ENCODE assay signal across 8 cellular contexts in genomic region chr16:88784074-88784855, GRCh38. TPM values are rescaled to one million over a fixed set of nuclear protein-coding genes. Genes with fewer than 3 reads are reported as not detected.
DNase-seq lines count a peak whose midpoint lies in the region; ATAC-seq, FAIRE-seq and TF ChIP-seq lines count a peak whose summit lies in the region.

No MANE protein-coding gene starts in this region.

- H3K4me2 ChIP-seq in GM12878 (ENCODE audit: control insufficient read depth, insufficient read depth), result peak overlapping the region; percentile 99

- CTCF ChIA-PET in RWPE1 (lab: Yijun Ruan, JAX), result interaction anchor here (0.6 to 7.5 kb wide), 13 partner anchors 10 to 504 kb away, joined by 3 to 55 read pairs (median 3); no protein-coding TSS in a partner anchor
- CTCF ChIA-PET in GM12878 (lab: Yijun Ruan, JAX), result interaction anchor here (0.7 to 2.5 kb wide), 7 partner anchors 12 to 1027 kb away, joined by 3 to 24 read pairs (median 3); partner anchors contain the start of gene APRT

- peak; percentile 75 for DNase-seq in CD1c-positive myeloid dendritic cell (ENCODE audit: extremely low spot score)
- DNase-seq in H54 (ENCODE audit: insufficient read length, low spot score), result no peak
- DNase-seq in RWPE1 (ENCODE audit: low spot score), result peak; percentile 59
- no peak for DNase-seq in GM12878 (ENCODE audit: low read depth, low spot score)

- no peaks in the 10 kb centered on the region for H3K9me3 ChIP-seq in GM12878 (replicated peaks; ENCODE audit: control insufficient read depth, insufficient read depth, low read length)
- no peaks in the 10 kb centered on the region for H3K9me3 ChIP-seq in iPS-18c (ENCODE audit: control insufficient read depth, insufficient read depth, low read length)
- no peaks in the 10 kb centered on the region for H3K9me3 ChIP-seq in skeletal muscle tissue (ENCODE audit: control insufficient read depth in 3 of 3, low read length in 3 of 3)

- no peaks in the 10 kb centered on the region for H3K27me3 ChIP-seq in GM12878 (replicated peaks in 1 of 2; ENCODE audit: control insufficient read depth in 2 of 2, insufficient read depth in 2 of 2, low read length in 1 of 2)
- H3K27me3 ChIP-seq in skeletal muscle tissue (ENCODE audit: control insufficient read depth in 3 of 3, insufficient read depth in 3 of 3, low read length in 3 of 3), result peaks cover under 1 to 24% (median 7%) of the 10 kb centered on the region in 3 donors

- peaks cover 28% of the 10 kb centered on the region for H3K4me1 ChIP-seq in GM12878 (ENCODE audit: control insufficient read depth, insufficient read depth, low read length)
- H3K4me1 ChIP-seq in skeletal muscle tissue (ENCODE audit: control insufficient read depth in 3 of 3, insufficient read depth in 3 of 3, low read length in 3 of 3), result peaks cover 19 to 43% (median 23%) of the 10 kb centered on the region in 3 donors

- TF ChIP-seq RAD21 in GM12878 (IDR thresholded peaks at IDR 0.05; ENCODE audit: insufficient read depth, low read depth, low read length), result peak; percentile 42

- RAD21 ChIA-PET in GM12878 (lab: Charles Lee; ENCODE audit: unreplicated experiment), result interaction anchor here (0.5 to 6.7 kb wide), 12 partner anchors 8 to 433 kb away, joined by 3 to 50 read pairs (median 4); partner anchors contain the start of genes APRT and ZNF778

- H4K20me1 ChIP-seq in GM12878 (ENCODE audit: control insufficient read depth, insufficient read depth), result no peaks in the 10 kb centered on the region; the same call in 1 of the 2 replicates

- TF ChIP-seq POLR2A in H54 (IDR thresholded peaks at IDR 0.05; ENCODE audit: low read depth, low read length), result peak; percentile 43
- TF ChIP-seq POLR2A in GM12878 (IDR thresholded peaks at IDR 0.05; ENCODE audit: low read depth, low read length), result no peak

- TF ChIP-seq CTCF in RWPE1 (conservative IDR thresholded peaks at IDR 0.05; ENCODE audit: low read depth) (peak; percentile 36), GM12878 (IDR thresholded peaks at IDR 0.05 in 2 of 3, conservative IDR thresholded peaks at IDR 0.05 in 1 of 3; ENCODE audit: control insufficient read depth in 2 of 3, extremely low read depth in 1 of 3, insufficient read depth in 1 of 3, low read depth in 3 of 3, low read length in 3 of 3) (peak; percentile 45 to 64 (median 49))

- SMC1A ChIA-PET in GM12878 (lab: Charles Lee; ENCODE audit: uncharacterized antibody, unreplicated experiment), result interaction anchor here (1.0 to 2.1 kb wide), 8 partner anchors 13 to 421 kb away, joined by 3 to 7 read pairs (median 4); no protein-coding TSS in a partner anchor

- H3K27ac ChIP-seq in RWPE1 (peak overlapping the region; percentile 96), GM12878 (ENCODE audit: control insufficient read depth, insufficient read depth) (peak overlapping the region; percentile 75), skeletal muscle tissue (ENCODE audit: low read depth, low read length) (peak overlapping the region; percentile 60)

- TF ChIP-seq EP300 in GM12878 (IDR thresholded peaks at IDR 0.05; ENCODE audit: borderline replicate concordance in 1 of 2, control insufficient read depth in 1 of 2, low read depth in 2 of 2, low read length in 2 of 2), result no peak

- ATAC-seq in GM12878, result peak; percentile 57
- no peak for ATAC-seq in GM21528 (IDR thresholded peaks at IDR 0.05; ENCODE audit: low FRiP score, unreplicated experiment)
- no peak for ATAC-seq in GM19328 (IDR thresholded peaks at IDR 0.05; ENCODE audit: unreplicated experiment)

- no peak for FAIRE-seq in H54 (lab: Jason Lieb, UNC)
- no peak for FAIRE-seq in GM12878 (lab: Jason Lieb, UNC)

- intact Hi-C loops in GM12878 (cut with micrococcal nuclease; ENCODE audit: unreplicated experiment), result loop anchor here (2.0 kb wide), 2 partner anchors 39 to 47 kb away; no protein-coding TSS in a partner anchor

- under 1% methylated on average over 64 of the region's 74 CpGs for WGBS in GM12878 (ENCODE audit: insufficient coverage, insufficient replicate concordance, low lambda C conversion rate, missing lambda C conversion rate)

- H3K4me3 ChIP-seq in GM12878 (peak overlapping the region; percentile 80), iPS-18c (ENCODE audit: insufficient read depth, low read depth, low read length) (peak overlapping the region; percentile 47), skeletal muscle tissue (ENCODE audit: low read length in 3 of 3) (peak overlapping the region in 2 of 3 donors; percentile 52 to 61)

- POLR2A ChIA-PET in RWPE1 (lab: Yijun Ruan, JAX; ENCODE audit: low non-redundant PET) (no interaction called here), GM12878 (lab: Charles Lee) (interaction anchor here (0.9 to 4.0 kb wide), 5 partner anchors 10 to 194 kb away, joined by 3 to 30 read pairs (median 3); partner anchors contain the start of gene APRT)

- in situ Hi-C loops in GM12878 (cut with MboI), result loop anchor here (10.0 kb wide), 1 partner anchor 329 kb away; the partner anchor contains the start of gene ZFPM1

- H2AFZ ChIP-seq in GM12878 (ENCODE audit: control insufficient read depth, low read depth, low read length), result peak overlapping the region; percentile 14

- peak overlapping the region; percentile 90 for H3K9ac ChIP-seq in GM12878 (ENCODE audit: control insufficient read depth, insufficient read depth, low read length)
- H3K9ac ChIP-seq in skeletal muscle tissue (ENCODE audit: low read depth in 1 of 3, low read length in 3 of 3), result peak overlapping the region; percentile 20 to 53 (median 50)

- H3K36me3 ChIP-seq in GM12878 (ENCODE audit: control insufficient read depth in 2 of 2, insufficient read depth in 2 of 2, low read length in 1 of 2), result no peaks in the 10 kb centered on the region
- H3K36me3 ChIP-seq in skeletal muscle tissue (ENCODE audit: control insufficient read depth in 3 of 3, insufficient read depth in 3 of 3, low read length in 3 of 3), result no peaks in the 10 kb centered on the region

- peaks cover 61% of the 10 kb centered on the region for H3K79me2 ChIP-seq in GM12878 (ENCODE audit: control insufficient read depth, insufficient read depth, low read length)

- no TSS peak for BruUV-seq in GM12878 (replicated peaks; lab: Mats Ljungman, UMichigan)

TF ChIP-seq in GM12878, 131 proteins besides CTCF, POLR2A, EP300 and RAD21 (continues in another document):
- no peak for TF ChIP-seq BACH1 (IDR thresholded peaks at IDR 0.05; ENCODE audit: borderline replicate concordance)

RNA-seq across cellular contexts. Expression of gene PIEZO1, which starts 0.8 kb away (rescaled TPM):
- total RNA-seq in GM12878 (2013; cell fraction: nucleolus; rRNA removed), result 218 and 234 TPM in 2 replicates
- total RNA-seq in GM12878 (2014; rRNA removed) (96.3 and 106 TPM in 2 replicates), GM12878 (2014; rRNA removed; fragmentation: Illumina TruSeq; extraction: Trizol) (21.8 and 30.6 TPM in 2 replicates), GM12878 (2021) (146 and 169 TPM in 2 replicates), skeletal muscle tissue (45.9 TPM)
- polyA plus RNA-seq in GM12878 (2011; ENCODE audit: low read depth), result 55.6 TPM
- polyA plus RNA-seq in GM12878 (2011; rRNA removed) (15.2 and 28.0 TPM in 2 replicates), GM12878 (2014; fragmentation: Illumina TruSeq; extraction: Trizol) (17.0 and 39.9 TPM in 2 replicates), GM12878 (2014; fragmentation: Nextera tagmentation; extraction: Ambion mirVana) (1 to 10 TPM; 1.3 to 7.2 TPM), GM12878 (2014; rRNA removed) (116 and 167 TPM in 2 replicates), GM12878 (2016; fragmentation: Nextera tagmentation; extraction: Ambion mirVana) (10 to 100 TPM; 31.1 to 35.6 TPM)
- polyA plus RNA-seq in GM12878 (2011; cell fraction: cytosol; rRNA removed), result 47.6 and 77.5 TPM in 2 replicates
- polyA plus RNA-seq in GM12878 (2011; cell fraction: nucleus; rRNA removed), result 493 and 679 TPM in 2 replicates
- polyA plus RNA-seq in GM12878 (2012), result 77.9 and 106 TPM in 2 replicates
- 39.4 and 60.9 TPM in 2 replicates for polyA minus RNA-seq in GM12878 (2011; rRNA and poly(A)+ RNA removed)
- polyA minus RNA-seq in GM12878 (2011; cell fraction: cytosol; rRNA and poly(A)+ RNA removed), result 27.0 and 30.1 TPM in 2 replicates
- 81.4 and 144 TPM in 2 replicates for polyA minus RNA-seq in GM12878 (2011; cell fraction: nucleus; rRNA and poly(A)+ RNA removed)

RNA-seq across cellular contexts. Expression of gene CDT1, which starts 19.3 kb away (rescaled TPM):
- total RNA-seq in GM12878 (2013; cell fraction: nucleolus; rRNA removed), result 10.9 and 14.9 TPM in 2 replicates
- 40.4 and 59.3 TPM in 2 replicates for total RNA-seq in GM12878 (2014; rRNA removed)
- total RNA-seq in GM12878 (2014; rRNA removed; fragmentation: Illumina TruSeq; extraction: Trizol), result 6.5 and 8.5 TPM in 2 replicates
- total RNA-seq in GM12878 (2021), result 87.6 and 90.0 TPM in 2 replicates
- 8.4 TPM for polyA plus RNA-seq in GM12878 (2011; ENCODE audit: low read depth)
- polyA plus RNA-seq in GM12878 (2011; rRNA removed), result 3.3 and 9.0 TPM in 2 replicates
- polyA plus RNA-seq in GM12878 (2011; cell fraction: cytosol; rRNA removed), result 24.4 and 33.2 TPM in 2 replicates
- 26.7 and 44.2 TPM in 2 replicates for polyA plus RNA-seq in GM12878 (2011; cell fraction: nucleus; rRNA removed)
- 39.9 and 49.2 TPM in 2 replicates for polyA plus RNA-seq in GM12878 (2012)
- polyA plus RNA-seq in GM12878 (2014; fragmentation: Illumina TruSeq; extraction: Trizol), result 1.3 and 4.3 TPM in 2 replicates
- 1 to 10 TPM in 1 of 2 experiments, under 1 TPM in 1; 0.50 to 1.9 TPM for polyA plus RNA-seq in GM12878 (2014; fragmentation: Nextera tagmentation; extraction: Ambion mirVana)
- 37.7 and 58.6 TPM in 2 replicates for polyA plus RNA-seq in GM12878 (2014; rRNA removed)
- 10 to 100 TPM in 1 of 2 experiments, 1 to 10 TPM in 1; 5.7 to 41.3 TPM for polyA plus RNA-seq in GM12878 (2016; fragmentation: Nextera tagmentation; extraction: Ambion mirVana)
- polyA minus RNA-seq in GM12878 (2011; rRNA and poly(A)+ RNA removed), result 8.9 and 34.4 TPM in 2 replicates
- 37.6 and 54.5 TPM in 2 replicates for polyA minus RNA-seq in GM12878 (2011; cell fraction: cytosol; rRNA and poly(A)+ RNA removed)
- 8.5 and 22.1 TPM in 2 replicates for polyA minus RNA-seq in GM12878 (2011; cell fraction: nucleus; rRNA and poly(A)+ RNA removed)
- 6.3 TPM for total RNA-seq in skeletal muscle tissue

RNA-seq across cellular contexts. Expression of gene APRT, which starts 27.5 kb away (rescaled TPM):
- total RNA-seq in GM12878 (2013; cell fraction: nucleolus; rRNA removed), result 39.3 and 42.6 TPM in 2 replicates
- total RNA-seq in GM12878 (2014; rRNA removed), result 308 and 348 TPM in 2 replicates
- 106 and 113 TPM in 2 replicates for total RNA-seq in GM12878 (2014; rRNA removed; fragmentation: Illumina TruSeq; extraction: Trizol)
- total RNA-seq in GM12878 (2021), result 219 and 234 TPM in 2 replicates
- polyA plus RNA-seq in GM12878 (2011; ENCODE audit: low read depth), result 71.1 TPM
- 39.6 and 95.7 TPM in 2 replicates for polyA plus RNA-seq in GM12878 (2011; rRNA removed)
- 75.8 and 141 TPM in 2 replicates for polyA plus RNA-seq in GM12878 (2011; cell fraction: cytosol; rRNA removed)
- polyA plus RNA-seq in GM12878 (2011; cell fraction: nucleus; rRNA removed), result 107 and 109 TPM in 2 replicates
- polyA plus RNA-seq in GM12878 (2012), result 148 and 153 TPM in 2 replicates
- 8.6 and 46.2 TPM in 2 replicates for polyA plus RNA-seq in GM12878 (2014; fragmentation: Illumina TruSeq; extraction: Trizol)
- 100 to 1,000 TPM in 1 of 2 experiments, 10 to 100 TPM in 1; 30.6 to 100 TPM for polyA plus RNA-seq in GM12878 (2014; fragmentation: Nextera tagmentation; extraction: Ambion mirVana)
- polyA plus RNA-seq in GM12878 (2014; rRNA removed), result 278 and 338 TPM in 2 replicates
- 100 to 1,000 TPM; 446 to 495 TPM for polyA plus RNA-seq in GM12878 (2016; fragmentation: Nextera tagmentation; extraction: Ambion mirVana)
- polyA minus RNA-seq in GM12878 (2011; rRNA and poly(A)+ RNA removed), result 11.7 and 28.6 TPM in 2 replicates
- polyA minus RNA-seq in GM12878 (2011; cell fraction: cytosol; rRNA and poly(A)+ RNA removed), result 42.0 and 50.9 TPM in 2 replicates
- polyA minus RNA-seq in GM12878 (2011; cell fraction: nucleus; rRNA and poly(A)+ RNA removed), result 22.0 and 30.6 TPM in 2 replicates
- 41.8 TPM for total RNA-seq in skeletal muscle tissue

Comparison
In these comparisons a context has a peak if more than half of its experiments do, and no peak if none do; other contexts are left out.
1. DNase-seq: peak in CD1c-positive myeloid dendritic cell (single experiment) and RWPE1 (single experiment); none in H54 (single experiment) and GM12878 (single experiment).
2. Peak in every context shown above with its lines, with median percentiles within 50 percentile points of each other: H3K27ac ChIP-seq and H3K4me3 ChIP-seq.